Comparison of ENCODE assay signal across 8 cellular contexts in the genomic region with DNA sequence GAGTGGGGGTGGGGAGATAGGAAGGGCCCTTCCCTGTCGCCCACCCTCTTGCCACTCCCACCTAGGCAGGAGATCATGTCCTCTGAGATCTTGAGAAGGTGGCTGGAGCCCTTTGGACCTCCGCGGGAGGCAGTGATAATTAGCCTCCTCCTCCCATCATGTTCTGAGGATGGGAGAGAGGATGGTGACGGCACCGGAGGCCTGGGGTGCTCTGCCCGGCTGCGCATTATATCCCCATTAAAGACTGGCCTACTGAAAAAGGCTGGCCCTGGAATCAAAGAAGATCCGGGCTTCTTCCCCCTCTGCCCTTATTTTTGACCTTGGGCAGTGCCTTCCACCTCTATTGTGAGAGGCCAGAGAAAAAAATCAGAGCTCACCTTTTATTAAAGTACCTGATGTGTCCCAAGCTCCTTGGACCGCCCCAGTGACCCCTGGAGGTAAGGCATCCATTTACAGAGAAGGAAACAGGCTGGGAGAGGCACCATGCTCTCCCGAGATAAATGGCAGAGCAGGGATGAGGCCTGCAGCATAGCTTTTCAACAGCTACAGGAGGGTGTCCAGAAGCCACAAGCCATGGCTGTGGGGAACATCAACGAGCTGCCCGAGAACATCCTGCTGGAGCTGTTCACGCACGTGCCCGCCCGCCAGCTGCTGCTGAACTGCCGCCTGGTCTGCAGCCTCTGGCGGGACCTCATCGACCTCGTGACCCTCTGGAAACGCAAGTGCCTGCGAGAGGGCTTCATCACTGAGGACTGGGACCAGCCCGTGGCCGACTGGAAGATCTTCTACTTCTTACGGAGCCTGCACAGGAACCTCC. TPM values are rescaled to one million over a fixed set of nuclear protein-coding genes. Genes with fewer than 3 reads are reported as not detected.
A peak's percentile ranks its signal among the peaks of the same experiment; 100 is the strongest.
DNase-seq lines count a peak whose midpoint lies in the region; ATAC-seq and TF ChIP-seq lines count a peak whose summit lies in the region.

No MANE protein-coding gene starts in this region.

- no peaks in the 10 kb centered on the region for H3K27me3 Mint-ChIP-seq in Caco-2 (ENCODE audit: insufficient read depth, unreplicated experiment)

- BruUV-seq in Caco-2 (replicated peaks; lab: Mats Ljungman, UMichigan) = no TSS peak

- peak overlapping the region; percentile 65 for H3K9ac ChIP-seq in OCI-LY1 (ENCODE audit: low read length)
- H3K9ac ChIP-seq in endocrine pancreas (ENCODE audit: control insufficient read depth, insufficient read depth, low read length) = no peak overlapping the region

- CTCF ChIA-PET in Caco-2 (lab: Charles Lee) = no interaction called here

- peaks cover 8% of the 10 kb centered on the region for H3K4me1 ChIP-seq in Caco-2
- H3K4me1 ChIP-seq in OCI-LY1 (ENCODE audit: insufficient read depth, low read length, severe bottlenecking) = peaks cover 18% of the 10 kb centered on the region
- no peaks in the 10 kb centered on the region for H3K4me1 ChIP-seq in endocrine pancreas (ENCODE audit: control insufficient read depth, insufficient read depth, low read length)
- H3K4me1 ChIP-seq in osteoblast (ENCODE audit: insufficient read depth, low read length) = no peaks in the 10 kb centered on the region

- H3K4me2 ChIP-seq in OCI-LY1 (ENCODE audit: low read length) (peak overlapping the region; percentile 71), osteoblast (ENCODE audit: insufficient read depth, low read length) (peak overlapping the region; percentile 70)

- H3K9me3 ChIP-seq in Caco-2 (no peaks in the 10 kb centered on the region), OCI-LY1 (ENCODE audit: low read length) (no peaks in the 10 kb centered on the region), endocrine pancreas (ENCODE audit: control insufficient read depth, low read length) (no peaks in the 10 kb centered on the region), osteoblast (ENCODE audit: low read depth, low read length) (no peaks in the 10 kb centered on the region)

- H2AFZ ChIP-seq in OCI-LY1 (ENCODE audit: low read length) = no peak overlapping the region
- H2AFZ ChIP-seq in osteoblast (ENCODE audit: low read length) = no peak overlapping the region

- no peaks in the 10 kb centered on the region for H3K27me3 ChIP-seq in Caco-2 (replicated peaks; ENCODE audit: control insufficient read depth, insufficient read depth, low read length)
- H3K27me3 ChIP-seq in OCI-LY1 (ENCODE audit: insufficient read depth, low read length) = no peaks in the 10 kb centered on the region
- no peaks in the 10 kb centered on the region for H3K27me3 ChIP-seq in endocrine pancreas (ENCODE audit: control insufficient read depth, insufficient read depth, low read length)
- H3K27me3 ChIP-seq in osteoblast (ENCODE audit: insufficient read depth, low read length) = peaks cover 8% of the 10 kb centered on the region

- no peak overlapping the region for H3K27ac Mint-ChIP-seq in Caco-2 (ENCODE audit: unreplicated experiment)

- ATAC-seq in HG02588 (IDR thresholded peaks at IDR 0.05; ENCODE audit: unreplicated experiment) (no peak), GM21447 (IDR thresholded peaks at IDR 0.05; ENCODE audit: unreplicated experiment) (no peak)

- no peak overlapping the region for H3K27ac ChIP-seq in OCI-LY1 (ENCODE audit: low read depth, low read length, poor library complexity, severe bottlenecking)
- no peak overlapping the region for H3K27ac ChIP-seq in osteoblast (ENCODE audit: low read depth, low read length)

- peaks cover 16% of the 10 kb centered on the region for H3K36me3 Mint-ChIP-seq in Caco-2 (ENCODE audit: insufficient read depth, unreplicated experiment)

- no peaks in the 10 kb centered on the region for H3K9me3 Mint-ChIP-seq in Caco-2 (ENCODE audit: unreplicated experiment)

- no peaks in the 10 kb centered on the region for H3K4me1 Mint-ChIP-seq in Caco-2 (ENCODE audit: low read depth, unreplicated experiment)

- H3K36me3 ChIP-seq in Caco-2 (ENCODE audit: control insufficient read depth, insufficient read depth, low read length) (peaks cover 2% of the 10 kb centered on the region; the same call in 1 of the 2 replicates), OCI-LY1 (ENCODE audit: insufficient read depth, low read length) (peaks cover 17% of the 10 kb centered on the region), endocrine pancreas (ENCODE audit: control insufficient read depth, insufficient read depth, low read length) (peaks cover 2% of the 10 kb centered on the region), osteoblast (ENCODE audit: insufficient read depth, low read length) (no peaks in the 10 kb centered on the region)

- TF ChIP-seq CTCF in Caco-2 (IDR thresholded peaks at IDR 0.05; ENCODE audit: insufficient read depth in 1 of 2, low read depth in 1 of 2, low read length in 1 of 2, severe bottlenecking in 1 of 2, unreplicated experiment in 1 of 2) (no peak), OCI-LY1 (IDR thresholded peaks at IDR 0.05; ENCODE audit: low read length) (no peak), osteoblast (IDR thresholded peaks at IDR 0.05; ENCODE audit: extremely low read depth, low read depth, low read length) (no peak)

- DNase-seq in Caco-2 (no peak), osteoblast (ENCODE audit: insufficient read length, low spot score, missing footprints) (peak; percentile 80), putamen (ENCODE audit: low spot score) (no peak), SHP77 (lab: John Stamatoyannopoulos, UW) (no peak)

- POLR2A ChIA-PET in Caco-2 (lab: Charles Lee) = no interaction called here

- H3K9me2 ChIP-seq in OCI-LY1 (ENCODE audit: low read depth, low read length) = no peaks in the 10 kb centered on the region

- H3K4me3 ChIP-seq in Caco-2 (ENCODE audit: low read depth, low read length) (peak overlapping the region; percentile 91), OCI-LY1 (ENCODE audit: low read depth, low read length, poor library complexity, severe bottlenecking) (peak overlapping the region; percentile 66), endocrine pancreas (ENCODE audit: control insufficient read depth, insufficient read depth, low read length) (peak overlapping the region; percentile 37), osteoblast (ENCODE audit: insufficient read depth, low read length) (peak overlapping the region; percentile 72)

- no peaks in the 10 kb centered on the region for H3K79me2 ChIP-seq in OCI-LY1 (ENCODE audit: insufficient read depth, low read length)
- no peaks in the 10 kb centered on the region for H3K79me2 ChIP-seq in osteoblast (ENCODE audit: insufficient read depth, low read length)

- no peaks in the 10 kb centered on the region for H4K20me1 ChIP-seq in OCI-LY1 (ENCODE audit: insufficient read depth, low read length)
- no peaks in the 10 kb centered on the region for H4K20me1 ChIP-seq in osteoblast (ENCODE audit: insufficient read depth, low read length)

- intact Hi-C loops in Caco-2 (cut with micrococcal nuclease; ENCODE audit: unreplicated experiment) = no loop called here

- H3K4me3 Mint-ChIP-seq in Caco-2 (ENCODE audit: unreplicated experiment) = peak overlapping the region; percentile 76

- H3F3A ChIP-seq in OCI-LY1 (ENCODE audit: insufficient read depth, low read length) = no peaks in the 10 kb centered on the region

RNA-seq across cellular contexts. Expression of a gene that starts 0.8 kb away (rescaled TPM):
- total RNA-seq in Caco-2 (2022) = 21.2 and 22.6 TPM in 2 replicates
- total RNA-seq in osteoblast = 14.4 and 16.3 TPM in 2 replicates

RNA-seq across cellular contexts. Expression of a gene that starts 1.2 kb away (rescaled TPM):
- total RNA-seq in Caco-2 (2022) = 78.5 and 79.8 TPM in 2 replicates
- 0.29 and 0.36 TPM in 2 replicates for total RNA-seq in osteoblast

RNA-seq across cellular contexts. Expression of a gene that starts 8.5 kb away (rescaled TPM):
- total RNA-seq in Caco-2 (2022) (9.1 and 9.7 TPM in 2 replicates), osteoblast (8.7 and 8.8 TPM in 2 replicates)

RNA-seq across cellular contexts. Expression of a gene that starts 25.5 kb away (rescaled TPM):
- total RNA-seq in Caco-2 (2022) (45.2 and 49.9 TPM in 2 replicates), osteoblast (20.6 and 22.7 TPM in 2 replicates)

RNA-seq across cellular contexts. Expression of a gene that starts 36.0 kb away (rescaled TPM):
- total RNA-seq in Caco-2 (2022) = 0.05 TPM in 1 of 2 replicates, not detected in the other
- under 0.01 TPM in 2 replicates for total RNA-seq in osteoblast

Comparison
In these comparisons a context has a peak if more than half of its experiments do, and no peak if none do; other contexts are left out.
1. H3K4me3 ChIP-seq: peak in every context shown above with its lines; median percentile 91 in Caco-2; 72 in osteoblast; 66 in OCI-LY1; 37 in endocrine pancreas.
2. RNA of a gene that starts 1.2 kb away (total RNA-seq): 78.5 to 79.8 TPM in Caco-2; 0.29 to 0.36 TPM in osteoblast; every median in the first group is over 10 times any median in the second.